Comparison of ENCODE assay signal across 1 cellular context in the genomic region with DNA sequence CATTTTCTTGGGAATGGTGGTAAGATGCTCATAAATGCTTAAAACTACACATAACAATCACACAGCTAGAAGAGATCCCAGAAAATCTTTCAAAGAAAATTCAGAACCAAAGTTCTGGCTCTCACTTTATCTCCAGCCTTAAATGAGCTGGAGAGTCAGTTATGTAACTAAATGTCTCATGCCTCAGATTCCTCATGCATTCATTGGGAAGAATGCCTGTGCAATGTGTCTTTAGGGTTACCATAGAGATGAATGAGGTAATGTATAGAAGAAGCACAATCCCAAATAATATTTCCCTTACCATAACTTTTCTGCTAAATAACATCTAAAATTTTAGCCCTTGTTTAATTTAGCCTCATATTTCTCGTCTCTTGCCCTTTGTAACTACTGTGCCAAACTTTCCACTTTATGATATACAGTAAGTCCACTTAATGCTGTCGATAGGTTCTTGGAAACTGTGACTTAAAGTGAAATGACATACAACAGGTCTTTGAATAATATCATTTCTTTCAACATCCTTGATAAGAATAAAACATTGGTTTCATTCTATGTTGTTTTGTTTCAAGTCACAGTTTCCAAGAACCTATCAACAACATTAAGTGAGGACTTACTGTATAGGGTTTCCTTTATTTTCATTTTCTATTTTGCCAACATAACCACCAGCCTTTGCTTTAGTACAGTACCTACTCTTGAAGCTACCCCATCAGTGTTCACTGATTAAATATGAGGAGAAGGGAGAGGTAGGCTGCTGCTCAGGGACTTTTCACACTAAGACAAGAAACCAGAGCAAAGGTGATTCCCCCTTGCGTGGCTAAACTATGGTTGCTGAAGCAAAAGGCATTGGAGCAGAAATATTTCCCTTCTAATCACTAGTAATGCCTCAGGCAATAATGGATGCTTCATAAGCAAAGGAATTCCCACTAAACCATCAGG.
TF ChIP-seq lines count a peak whose summit lies in the region.

No MANE protein-coding gene starts in this region.

TF ChIP-seq in SK-N-SH, 30 proteins besides CTCF, POLR2A, EP300 and RAD21 (continued from another document):
- TF ChIP-seq EZH2phosphoT487 (IDR thresholded peaks at IDR 0.05; ENCODE audit: borderline replicate concordance, low read depth) (no peak), MXI1 (IDR thresholded peaks at IDR 0.05; ENCODE audit: low read depth, low read length) (no peak), GATA2 (CRISPR knock-in tag; IDR thresholded peaks at IDR 0.05) (no peak), NFIC (IDR thresholded peaks at IDR 0.05; ENCODE audit: borderline replicate concordance) (no peak), GABPA (IDR thresholded peaks at IDR 0.05; ENCODE audit: low read depth) (no peak), RCOR1 (IDR thresholded peaks at IDR 0.05; ENCODE audit: low read length) (no peak), CHD2 (IDR thresholded peaks at IDR 0.05; ENCODE audit: low read length, partially characterized antibody) (no peak), JUND (IDR thresholded peaks at IDR 0.05) (no peak), TCF12 (IDR thresholded peaks at IDR 0.05) (no peak), SMC3 (IDR thresholded peaks at IDR 0.05; ENCODE audit: low read depth, low read length) (no peak), RFX5 (IDR thresholded peaks at IDR 0.05; ENCODE audit: low read length) (no peak), FOXJ3 (CRISPR knock-in tag; IDR thresholded peaks at IDR 0.05) (no peak), YY1 (IDR thresholded peaks at IDR 0.05; ENCODE audit: low read depth) (no peak), RXRA (IDR thresholded peaks at IDR 0.05; ENCODE audit: borderline replicate concordance, low read depth) (no peak), FOXM1 (IDR thresholded peaks at IDR 0.05; ENCODE audit: low read depth) (no peak)
- TF ChIP-seq, protein P1, sequence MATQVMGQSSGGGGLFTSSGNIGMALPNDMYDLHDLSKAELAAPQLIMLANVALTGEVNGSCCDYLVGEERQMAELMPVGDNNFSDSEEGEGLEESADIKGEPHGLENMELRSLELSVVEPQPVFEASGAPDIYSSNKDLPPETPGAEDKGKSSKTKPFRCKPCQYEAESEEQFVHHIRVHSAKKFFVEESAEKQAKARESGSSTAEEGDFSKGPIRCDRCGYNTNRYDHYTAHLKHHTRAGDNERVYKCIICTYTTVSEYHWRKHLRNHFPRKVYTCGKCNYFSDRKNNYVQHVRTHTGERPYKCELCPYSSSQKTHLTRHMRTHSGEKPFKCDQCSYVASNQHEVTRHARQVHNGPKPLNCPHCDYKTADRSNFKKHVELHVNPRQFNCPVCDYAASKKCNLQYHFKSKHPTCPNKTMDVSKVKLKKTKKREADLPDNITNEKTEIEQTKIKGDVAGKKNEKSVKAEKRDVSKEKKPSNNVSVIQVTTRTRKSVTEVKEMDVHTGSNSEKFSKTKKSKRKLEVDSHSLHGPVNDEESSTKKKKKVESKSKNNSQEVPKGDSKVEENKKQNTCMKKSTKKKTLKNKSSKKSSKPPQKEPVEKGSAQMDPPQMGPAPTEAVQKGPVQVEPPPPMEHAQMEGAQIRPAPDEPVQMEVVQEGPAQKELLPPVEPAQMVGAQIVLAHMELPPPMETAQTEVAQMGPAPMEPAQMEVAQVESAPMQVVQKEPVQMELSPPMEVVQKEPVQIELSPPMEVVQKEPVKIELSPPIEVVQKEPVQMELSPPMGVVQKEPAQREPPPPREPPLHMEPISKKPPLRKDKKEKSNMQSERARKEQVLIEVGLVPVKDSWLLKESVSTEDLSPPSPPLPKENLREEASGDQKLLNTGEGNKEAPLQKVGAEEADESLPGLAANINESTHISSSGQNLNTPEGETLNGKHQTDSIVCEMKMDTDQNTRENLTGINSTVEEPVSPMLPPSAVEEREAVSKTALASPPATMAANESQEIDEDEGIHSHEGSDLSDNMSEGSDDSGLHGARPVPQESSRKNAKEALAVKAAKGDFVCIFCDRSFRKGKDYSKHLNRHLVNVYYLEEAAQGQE (IDR thresholded peaks at IDR 0.05; ENCODE audit: low read depth, low read length), result no peak
- TF ChIP-seq, protein P2, sequence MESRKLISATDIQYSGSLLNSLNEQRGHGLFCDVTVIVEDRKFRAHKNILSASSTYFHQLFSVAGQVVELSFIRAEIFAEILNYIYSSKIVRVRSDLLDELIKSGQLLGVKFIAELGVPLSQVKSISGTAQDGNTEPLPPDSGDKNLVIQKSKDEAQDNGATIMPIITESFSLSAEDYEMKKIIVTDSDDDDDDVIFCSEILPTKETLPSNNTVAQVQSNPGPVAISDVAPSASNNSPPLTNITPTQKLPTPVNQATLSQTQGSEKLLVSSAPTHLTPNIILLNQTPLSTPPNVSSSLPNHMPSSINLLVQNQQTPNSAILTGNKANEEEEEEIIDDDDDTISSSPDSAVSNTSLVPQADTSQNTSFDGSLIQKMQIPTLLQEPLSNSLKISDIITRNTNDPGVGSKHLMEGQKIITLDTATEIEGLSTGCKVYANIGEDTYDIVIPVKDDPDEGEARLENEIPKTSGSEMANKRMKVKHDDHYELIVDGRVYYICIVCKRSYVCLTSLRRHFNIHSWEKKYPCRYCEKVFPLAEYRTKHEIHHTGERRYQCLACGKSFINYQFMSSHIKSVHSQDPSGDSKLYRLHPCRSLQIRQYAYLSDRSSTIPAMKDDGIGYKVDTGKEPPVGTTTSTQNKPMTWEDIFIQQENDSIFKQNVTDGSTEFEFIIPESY (IDR thresholded peaks at IDR 0.05; ENCODE audit: borderline replicate concordance, low read depth), result no peak
